In the genomic region with DNA sequence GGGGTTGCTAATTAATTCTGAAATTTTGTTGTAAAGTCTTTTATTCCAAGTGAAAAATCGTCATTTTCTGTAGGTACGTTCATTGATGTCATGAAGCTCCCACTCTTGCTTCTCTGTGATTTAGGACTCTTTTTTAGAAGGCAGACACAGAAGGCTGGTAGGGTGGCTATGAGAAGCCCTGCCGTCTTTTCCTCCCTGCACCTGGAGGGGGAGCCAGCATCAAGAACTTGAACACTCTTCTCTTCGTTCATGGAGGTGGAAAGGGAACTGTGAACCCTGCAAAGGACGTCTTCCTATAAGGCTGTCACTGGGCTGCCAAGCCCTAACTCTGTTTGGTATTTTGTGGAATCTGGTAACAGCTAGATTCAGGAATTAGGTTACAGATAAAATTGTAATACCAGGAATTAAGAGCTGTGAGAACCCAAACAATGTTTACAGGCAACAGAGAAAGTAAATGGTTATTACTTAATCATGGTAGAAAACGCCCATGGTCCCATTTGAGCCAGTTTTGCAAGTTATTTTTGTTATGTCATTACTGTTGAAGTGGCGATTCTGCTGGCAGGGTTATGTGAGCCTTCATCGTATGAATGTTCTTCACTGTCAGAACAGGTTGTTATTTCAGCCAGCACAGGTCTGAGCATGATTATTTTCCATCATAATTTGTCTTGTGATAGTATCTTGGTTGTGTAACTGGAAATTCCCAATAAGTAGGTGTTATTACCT, we compare ENCODE assay signal across 1 cellular context.
TF ChIP-seq lines count a peak whose summit lies in the region.

No MANE protein-coding gene starts in this region.

TF ChIP-seq in HepG2, 621 proteins besides CTCF, POLR2A, EP300 and RAD21 (continued from another document):
- TF ChIP-seq, protein P1, sequence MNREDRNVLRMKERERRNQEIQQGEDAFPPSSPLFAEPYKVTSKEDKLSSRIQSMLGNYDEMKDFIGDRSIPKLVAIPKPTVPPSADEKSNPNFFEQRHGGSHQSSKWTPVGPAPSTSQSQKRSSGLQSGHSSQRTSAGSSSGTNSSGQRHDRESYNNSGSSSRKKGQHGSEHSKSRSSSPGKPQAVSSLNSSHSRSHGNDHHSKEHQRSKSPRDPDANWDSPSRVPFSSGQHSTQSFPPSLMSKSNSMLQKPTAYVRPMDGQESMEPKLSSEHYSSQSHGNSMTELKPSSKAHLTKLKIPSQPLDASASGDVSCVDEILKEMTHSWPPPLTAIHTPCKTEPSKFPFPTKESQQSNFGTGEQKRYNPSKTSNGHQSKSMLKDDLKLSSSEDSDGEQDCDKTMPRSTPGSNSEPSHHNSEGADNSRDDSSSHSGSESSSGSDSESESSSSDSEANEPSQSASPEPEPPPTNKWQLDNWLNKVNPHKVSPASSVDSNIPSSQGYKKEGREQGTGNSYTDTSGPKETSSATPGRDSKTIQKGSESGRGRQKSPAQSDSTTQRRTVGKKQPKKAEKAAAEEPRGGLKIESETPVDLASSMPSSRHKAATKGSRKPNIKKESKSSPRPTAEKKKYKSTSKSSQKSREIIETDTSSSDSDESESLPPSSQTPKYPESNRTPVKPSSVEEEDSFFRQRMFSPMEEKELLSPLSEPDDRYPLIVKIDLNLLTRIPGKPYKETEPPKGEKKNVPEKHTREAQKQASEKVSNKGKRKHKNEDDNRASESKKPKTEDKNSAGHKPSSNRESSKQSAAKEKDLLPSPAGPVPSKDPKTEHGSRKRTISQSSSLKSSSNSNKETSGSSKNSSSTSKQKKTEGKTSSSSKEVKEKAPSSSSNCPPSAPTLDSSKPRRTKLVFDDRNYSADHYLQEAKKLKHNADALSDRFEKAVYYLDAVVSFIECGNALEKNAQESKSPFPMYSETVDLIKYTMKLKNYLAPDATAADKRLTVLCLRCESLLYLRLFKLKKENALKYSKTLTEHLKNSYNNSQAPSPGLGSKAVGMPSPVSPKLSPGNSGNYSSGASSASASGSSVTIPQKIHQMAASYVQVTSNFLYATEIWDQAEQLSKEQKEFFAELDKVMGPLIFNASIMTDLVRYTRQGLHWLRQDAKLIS (CRISPR knock-in tag; IDR thresholded peaks at IDR 0.05) = no peak
- TF ChIP-seq ZBTB21 (CRISPR knock-in tag; IDR thresholded peaks at IDR 0.05) (no peak), CEBPG (CRISPR knock-in tag; IDR thresholded peaks at IDR 0.05) (no peak), ZNF20 (CRISPR knock-in tag; IDR thresholded peaks at IDR 0.05) (no peak), ZNF589 (CRISPR knock-in tag; conservative IDR thresholded peaks at IDR 0.05) (no peak), GATAD2A (CRISPR knock-in tag; IDR thresholded peaks at IDR 0.05) (0 out of 2 replicates have a peak, but pooled peaks have one; percentile 22), KAT8 (CRISPR knock-in tag; IDR thresholded peaks at IDR 0.05) (0 out of 2 replicates have a peak, but pooled peaks have one; percentile 10), ZNF549 (CRISPR knock-in tag; IDR thresholded peaks at IDR 0.05) (no peak), ZNF543 (CRISPR knock-in tag; IDR thresholded peaks at IDR 0.05) (no peak), FOXA1 (IDR thresholded peaks at IDR 0.05) (no peak), FOXA1 (CRISPR knock-in tag; IDR thresholded peaks at IDR 0.05) (no peak), ZNF644 (CRISPR knock-in tag; IDR thresholded peaks at IDR 0.05; ENCODE audit: low read depth) (0 out of 2 replicates have a peak, but pooled peaks have one; percentile 58), SYNCRIP (IDR thresholded peaks at IDR 0.05; ENCODE audit: insufficient read depth, low read depth, low read length) (no peak), YEATS2 (CRISPR knock-in tag; IDR thresholded peaks at IDR 0.05; ENCODE audit: borderline replicate concordance) (0 out of 2 replicates have a peak, but pooled peaks have one; percentile 19), GPN1 (CRISPR knock-in tag; IDR thresholded peaks at IDR 0.05; ENCODE audit: borderline replicate concordance) (no peak), NR2F6 (IDR thresholded peaks at IDR 0.05) (no peak), NR2F6 (CRISPR knock-in tag; IDR thresholded peaks at IDR 0.05) (0 out of 2 replicates have a peak, but pooled peaks have one; percentile 9), ZNF75D (CRISPR knock-in tag; IDR thresholded peaks at IDR 0.05; ENCODE audit: borderline replicate concordance) (no peak), ZSCAN20 (CRISPR knock-in tag; IDR thresholded peaks at IDR 0.05; ENCODE audit: borderline replicate concordance) (no peak), HOXD1 (CRISPR knock-in tag; IDR thresholded peaks at IDR 0.05) (no peak)
- TF ChIP-seq, protein P2, sequence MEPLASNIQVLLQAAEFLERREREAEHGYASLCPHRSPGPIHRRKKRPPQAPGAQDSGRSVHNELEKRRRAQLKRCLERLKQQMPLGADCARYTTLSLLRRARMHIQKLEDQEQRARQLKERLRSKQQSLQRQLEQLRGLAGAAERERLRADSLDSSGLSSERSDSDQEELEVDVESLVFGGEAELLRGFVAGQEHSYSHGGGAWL (CRISPR knock-in tag; IDR thresholded peaks at IDR 0.05) = no peak
- TF ChIP-seq, protein P3, sequence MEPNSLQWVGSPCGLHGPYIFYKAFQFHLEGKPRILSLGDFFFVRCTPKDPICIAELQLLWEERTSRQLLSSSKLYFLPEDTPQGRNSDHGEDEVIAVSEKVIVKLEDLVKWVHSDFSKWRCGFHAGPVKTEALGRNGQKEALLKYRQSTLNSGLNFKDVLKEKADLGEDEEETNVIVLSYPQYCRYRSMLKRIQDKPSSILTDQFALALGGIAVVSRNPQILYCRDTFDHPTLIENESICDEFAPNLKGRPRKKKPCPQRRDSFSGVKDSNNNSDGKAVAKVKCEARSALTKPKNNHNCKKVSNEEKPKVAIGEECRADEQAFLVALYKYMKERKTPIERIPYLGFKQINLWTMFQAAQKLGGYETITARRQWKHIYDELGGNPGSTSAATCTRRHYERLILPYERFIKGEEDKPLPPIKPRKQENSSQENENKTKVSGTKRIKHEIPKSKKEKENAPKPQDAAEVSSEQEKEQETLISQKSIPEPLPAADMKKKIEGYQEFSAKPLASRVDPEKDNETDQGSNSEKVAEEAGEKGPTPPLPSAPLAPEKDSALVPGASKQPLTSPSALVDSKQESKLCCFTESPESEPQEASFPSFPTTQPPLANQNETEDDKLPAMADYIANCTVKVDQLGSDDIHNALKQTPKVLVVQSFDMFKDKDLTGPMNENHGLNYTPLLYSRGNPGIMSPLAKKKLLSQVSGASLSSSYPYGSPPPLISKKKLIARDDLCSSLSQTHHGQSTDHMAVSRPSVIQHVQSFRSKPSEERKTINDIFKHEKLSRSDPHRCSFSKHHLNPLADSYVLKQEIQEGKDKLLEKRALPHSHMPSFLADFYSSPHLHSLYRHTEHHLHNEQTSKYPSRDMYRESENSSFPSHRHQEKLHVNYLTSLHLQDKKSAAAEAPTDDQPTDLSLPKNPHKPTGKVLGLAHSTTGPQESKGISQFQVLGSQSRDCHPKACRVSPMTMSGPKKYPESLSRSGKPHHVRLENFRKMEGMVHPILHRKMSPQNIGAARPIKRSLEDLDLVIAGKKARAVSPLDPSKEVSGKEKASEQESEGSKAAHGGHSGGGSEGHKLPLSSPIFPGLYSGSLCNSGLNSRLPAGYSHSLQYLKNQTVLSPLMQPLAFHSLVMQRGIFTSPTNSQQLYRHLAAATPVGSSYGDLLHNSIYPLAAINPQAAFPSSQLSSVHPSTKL (CRISPR knock-in tag; IDR thresholded peaks at IDR 0.05) = peak; percentile 36
- TF ChIP-seq, protein P4, sequence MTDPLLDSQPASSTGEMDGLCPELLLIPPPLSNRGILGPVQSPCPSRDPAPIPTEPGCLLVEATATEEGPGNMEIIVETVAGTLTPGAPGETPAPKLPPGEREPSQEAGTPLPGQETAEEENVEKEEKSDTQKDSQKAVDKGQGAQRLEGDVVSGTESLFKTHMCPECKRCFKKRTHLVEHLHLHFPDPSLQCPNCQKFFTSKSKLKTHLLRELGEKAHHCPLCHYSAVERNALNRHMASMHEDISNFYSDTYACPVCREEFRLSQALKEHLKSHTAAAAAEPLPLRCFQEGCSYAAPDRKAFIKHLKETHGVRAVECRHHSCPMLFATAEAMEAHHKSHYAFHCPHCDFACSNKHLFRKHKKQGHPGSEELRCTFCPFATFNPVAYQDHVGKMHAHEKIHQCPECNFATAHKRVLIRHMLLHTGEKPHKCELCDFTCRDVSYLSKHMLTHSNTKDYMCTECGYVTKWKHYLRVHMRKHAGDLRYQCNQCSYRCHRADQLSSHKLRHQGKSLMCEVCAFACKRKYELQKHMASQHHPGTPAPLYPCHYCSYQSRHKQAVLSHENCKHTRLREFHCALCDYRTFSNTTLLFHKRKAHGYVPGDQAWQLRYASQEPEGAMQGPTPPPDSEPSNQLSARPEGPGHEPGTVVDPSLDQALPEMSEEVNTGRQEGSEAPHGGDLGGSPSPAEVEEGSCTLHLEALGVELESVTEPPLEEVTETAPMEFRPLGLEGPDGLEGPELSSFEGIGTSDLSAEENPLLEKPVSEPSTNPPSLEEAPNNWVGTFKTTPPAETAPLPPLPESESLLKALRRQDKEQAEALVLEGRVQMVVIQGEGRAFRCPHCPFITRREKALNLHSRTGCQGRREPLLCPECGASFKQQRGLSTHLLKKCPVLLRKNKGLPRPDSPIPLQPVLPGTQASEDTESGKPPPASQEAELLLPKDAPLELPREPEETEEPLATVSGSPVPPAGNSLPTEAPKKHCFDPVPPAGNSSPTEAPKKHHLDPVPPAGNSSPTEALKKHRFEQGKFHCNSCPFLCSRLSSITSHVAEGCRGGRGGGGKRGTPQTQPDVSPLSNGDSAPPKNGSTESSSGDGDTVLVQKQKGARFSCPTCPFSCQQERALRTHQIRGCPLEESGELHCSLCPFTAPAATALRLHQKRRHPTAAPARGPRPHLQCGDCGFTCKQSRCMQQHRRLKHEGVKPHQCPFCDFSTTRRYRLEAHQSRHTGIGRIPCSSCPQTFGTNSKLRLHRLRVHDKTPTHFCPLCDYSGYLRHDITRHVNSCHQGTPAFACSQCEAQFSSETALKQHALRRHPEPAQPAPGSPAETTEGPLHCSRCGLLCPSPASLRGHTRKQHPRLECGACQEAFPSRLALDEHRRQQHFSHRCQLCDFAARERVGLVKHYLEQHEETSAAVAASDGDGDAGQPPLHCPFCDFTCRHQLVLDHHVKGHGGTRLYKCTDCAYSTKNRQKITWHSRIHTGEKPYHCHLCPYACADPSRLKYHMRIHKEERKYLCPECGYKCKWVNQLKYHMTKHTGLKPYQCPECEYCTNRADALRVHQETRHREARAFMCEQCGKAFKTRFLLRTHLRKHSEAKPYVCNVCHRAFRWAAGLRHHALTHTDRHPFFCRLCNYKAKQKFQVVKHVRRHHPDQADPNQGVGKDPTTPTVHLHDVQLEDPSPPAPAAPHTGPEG (CRISPR knock-in tag; IDR thresholded peaks at IDR 0.05) = no peak
- TF ChIP-seq, protein P5, sequence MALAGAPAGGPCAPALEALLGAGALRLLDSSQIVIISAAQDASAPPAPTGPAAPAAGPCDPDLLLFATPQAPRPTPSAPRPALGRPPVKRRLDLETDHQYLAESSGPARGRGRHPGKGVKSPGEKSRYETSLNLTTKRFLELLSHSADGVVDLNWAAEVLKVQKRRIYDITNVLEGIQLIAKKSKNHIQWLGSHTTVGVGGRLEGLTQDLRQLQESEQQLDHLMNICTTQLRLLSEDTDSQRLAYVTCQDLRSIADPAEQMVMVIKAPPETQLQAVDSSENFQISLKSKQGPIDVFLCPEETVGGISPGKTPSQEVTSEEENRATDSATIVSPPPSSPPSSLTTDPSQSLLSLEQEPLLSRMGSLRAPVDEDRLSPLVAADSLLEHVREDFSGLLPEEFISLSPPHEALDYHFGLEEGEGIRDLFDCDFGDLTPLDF (CRISPR knock-in tag; IDR thresholded peaks at IDR 0.05) = no peak
- TF ChIP-seq, protein P6, sequence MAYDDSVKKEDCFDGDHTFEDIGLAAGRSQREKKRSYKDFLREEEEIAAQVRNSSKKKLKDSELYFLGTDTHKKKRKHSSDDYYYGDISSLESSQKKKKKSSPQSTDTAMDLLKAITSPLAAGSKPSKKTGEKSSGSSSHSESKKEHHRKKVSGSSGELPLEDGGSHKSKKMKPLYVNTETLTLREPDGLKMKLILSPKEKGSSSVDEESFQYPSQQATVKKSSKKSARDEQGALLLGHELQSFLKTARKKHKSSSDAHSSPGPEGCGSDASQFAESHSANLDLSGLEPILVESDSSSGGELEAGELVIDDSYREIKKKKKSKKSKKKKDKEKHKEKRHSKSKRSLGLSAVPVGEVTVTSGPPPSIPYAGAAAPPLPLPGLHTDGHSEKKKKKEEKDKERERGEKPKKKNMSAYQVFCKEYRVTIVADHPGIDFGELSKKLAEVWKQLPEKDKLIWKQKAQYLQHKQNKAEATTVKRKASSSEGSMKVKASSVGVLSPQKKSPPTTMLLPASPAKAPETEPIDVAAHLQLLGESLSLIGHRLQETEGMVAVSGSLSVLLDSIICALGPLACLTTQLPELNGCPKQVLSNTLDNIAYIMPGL (CRISPR knock-in tag; IDR thresholded peaks at IDR 0.05; ENCODE audit: borderline replicate concordance in 1 of 2, low read depth in 1 of 2) = 0 out of 4 replicates have a peak, but pooled peaks have one; percentile 2 to 27
